27 cellular contexts compared by ENCODE assay signal in the genomic region with DNA sequence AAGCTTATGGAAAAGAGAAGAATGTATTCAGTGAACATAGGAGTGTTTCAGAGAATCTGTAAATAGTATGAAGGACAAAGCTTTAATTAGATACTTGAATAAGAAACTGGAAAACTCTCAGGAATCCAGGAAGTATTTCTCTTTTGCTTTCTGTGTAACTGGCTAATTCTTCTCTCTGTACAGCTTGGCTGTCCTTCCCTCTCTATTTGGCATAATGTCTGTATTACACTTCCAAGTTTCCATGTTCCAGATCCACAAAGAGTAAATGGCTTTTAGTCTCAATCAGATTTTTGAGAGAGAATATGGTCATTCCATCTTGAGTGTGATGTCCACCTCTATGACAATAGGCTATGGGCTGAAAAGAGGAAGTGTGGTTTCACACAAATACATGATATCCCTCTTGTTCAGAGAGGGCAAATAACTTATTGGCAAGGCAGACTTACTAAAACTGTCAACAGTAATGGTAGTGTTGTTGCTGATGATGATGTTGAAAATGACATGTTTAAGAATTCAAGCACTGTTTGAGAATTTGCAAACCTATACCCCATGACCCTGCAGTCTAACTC.
DNase-seq lines count a peak whose midpoint lies in the region; ATAC-seq, FAIRE-seq and TF ChIP-seq lines count a peak whose summit lies in the region.
"Had no signal": no experiment of that assay in that cellular context is flagged by ENCODE, and none has a peak within 500 bp of the region (broad histone marks: within the 10 kb centered on the region; RNA-seq: fewer than 3 reads in every experiment).

No MANE protein-coding gene starts in this region.

- no peaks in the 10 kb centered on the region; the same call in 2 of the 3 replicates for H3K9me3 ChIP-seq in GM12878 (replicated peaks; ENCODE audit: control insufficient read depth, insufficient read depth, low read length)
- H3K9me3 ChIP-seq in aorta (ENCODE audit: control insufficient read depth, low read length) = no peaks in the 10 kb centered on the region
- H3K9me3 ChIP-seq in H9 (ENCODE audit: control insufficient read depth, low read depth, low read length) = no peaks in the 10 kb centered on the region
- H3K9me3 ChIP-seq: Peyer's patch, vagina had no signal

- H4K8ac ChIP-seq in H9 (replicated peaks; ENCODE audit: insufficient read length, low read depth, low read length) = no peak overlapping the region

- no peak overlapping the region for H2BK5ac ChIP-seq in H9 (ENCODE audit: insufficient read length, low read length)

- no peak overlapping the region for H2BK20ac ChIP-seq in H9 (ENCODE audit: low read depth, low read length, poor library complexity, severe bottlenecking)

- H3K36me3 ChIP-seq in GM12878 (ENCODE audit: control insufficient read depth in 2 of 2, insufficient read depth in 2 of 2, low read length in 1 of 2) (no peaks in the 10 kb centered on the region), aorta (ENCODE audit: control insufficient read depth in 1 of 2, insufficient read depth in 2 of 2, low read length in 1 of 2) (no peaks in the 10 kb centered on the region)
- H3K36me3 ChIP-seq: Peyer's patch, vagina had no signal

- no peak for TF ChIP-seq EP300 in GM12878 (IDR thresholded peaks at IDR 0.05; ENCODE audit: borderline replicate concordance in 1 of 2, control insufficient read depth in 1 of 2, low read depth in 2 of 2, low read length in 2 of 2)

- H3K27me3 ChIP-seq in GM12878 (replicated peaks in 1 of 2; ENCODE audit: control insufficient read depth in 2 of 2, insufficient read depth in 2 of 2, low read length in 1 of 2) (no peaks in the 10 kb centered on the region), aorta (ENCODE audit: control insufficient read depth in 1 of 2, insufficient read depth in 2 of 2, low read length in 1 of 2) (no peaks in the 10 kb centered on the region), H9 (ENCODE audit: insufficient read depth, low read length) (no peaks in the 10 kb centered on the region)
- H3K27me3 ChIP-seq: dorsolateral prefrontal cortex, Peyer's patch, vagina had no signal

- no peak for TF ChIP-seq CTCF in GM12878 (IDR thresholded peaks at IDR 0.05 in 2 of 3, conservative IDR thresholded peaks at IDR 0.05 in 1 of 3; ENCODE audit: control insufficient read depth in 2 of 3, extremely low read depth in 1 of 3, insufficient read depth in 1 of 3, low read depth in 3 of 3, low read length in 3 of 3)
- TF ChIP-seq CTCF in H9 (conservative IDR thresholded peaks at IDR 0.05) = no peak

- no peaks in the 10 kb centered on the region for H3K79me1 ChIP-seq in H9 (ENCODE audit: insufficient read depth, low read depth, low read length, poor library complexity, severe bottlenecking)

- H2AFZ ChIP-seq in GM12878 (ENCODE audit: control insufficient read depth, low read depth, low read length) (no peak overlapping the region), H9 (ENCODE audit: low read length) (no peak overlapping the region)
- H2AFZ ChIP-seq: GM23338 had no signal

- H3K14ac ChIP-seq in H9 (ENCODE audit: insufficient read depth, low read length) = no peak overlapping the region

- H3K27ac Mint-ChIP-seq in H9 = no peak overlapping the region
- H3K27ac Mint-ChIP-seq: CD4-positive, alpha-beta T cell; GM23338; nephron; stimulated activated naive CD8-positive, alpha-beta T cell treated with anti-CD3 and anti-CD28 coated beads, Interleukin-15, Interleukin-2, amounts not matched to agents 100 ng/mL and 50 ng/mL, for 24 hours; T-helper 2 cell treated with Interferon-gamma antibody and Interleukin-4, amounts not matched to agents 5 μg/mL and 100 μg/mL, for 36 hours had no signal

- ATAC-seq in HG03354 (IDR thresholded peaks at IDR 0.05; ENCODE audit: poor library complexity, severe bottlenecking, unreplicated experiment) (peak; percentile 49), GM12878 (peak; percentile 66), aorta (ENCODE audit: low FRiP score) (peak; percentile 51)
- ATAC-seq: GM23338 had no signal

- H3K79me2 ChIP-seq in GM12878 (ENCODE audit: control insufficient read depth, insufficient read depth, low read length) = no peaks in the 10 kb centered on the region
- H3K79me2 ChIP-seq in H9 (ENCODE audit: insufficient read depth, low read length) = no peaks in the 10 kb centered on the region

- H2AK5ac ChIP-seq in H9 (ENCODE audit: insufficient read length, low read length) = no peak overlapping the region

- H3K56ac ChIP-seq in H9 (ENCODE audit: insufficient read length, low read depth, low read length) = no peak overlapping the region

- no peak overlapping the region for H3K9ac ChIP-seq in GM12878 (ENCODE audit: control insufficient read depth, insufficient read depth, low read length)
- H3K9ac ChIP-seq in H9 (ENCODE audit: extremely low read depth, insufficient read length, low read length) = no peak overlapping the region
- H3K9ac ChIP-seq: KMS-11 had no signal

- H2BK120ac ChIP-seq in H9 (ENCODE audit: low read depth, low read length, poor library complexity, severe bottlenecking) = no peak overlapping the region

- CTCF ChIA-PET in GM12878 (lab: Yijun Ruan, JAX) = no interaction called here

- intact Hi-C loops in GM12878 (cut with micrococcal nuclease; ENCODE audit: unreplicated experiment) (no loop called here), aorta (cut with DNase I) (no loop called here)

- DNase-seq in NCI-H2029 (lab: John Stamatoyannopoulos, UW) (peak; percentile 28), NCI-H2029 treated with DMSO at 0.1 percent for 48 hours (lab: John Stamatoyannopoulos, UW) (no peak), GM12878 (ENCODE audit: low read depth, low spot score) (no peak), aorta (no peak), midbrain (lab: John Stamatoyannopoulos, UW) (no peak), NCI-H2171 (lab: John Stamatoyannopoulos, UW) (no peak), H9 (no peak)
- DNase-seq: activated CD4-positive, alpha-beta T cell treated with anti-CD3 and anti-CD28 coated beads for 4 hours; activated CD8-positive, alpha-beta memory T cell treated with anti-CD3 and anti-CD28 coated beads for 24 hours; activated gamma-delta T cell; CD4-positive, alpha-beta T cell; dorsolateral prefrontal cortex; glutamatergic neuron; NCI-H1436 treated with DMSO at 0.1 percent for 48 hours; NCI-H524; Peyer's patch; SHP77 treated with DMSO at 0.1 percent for 48 hours had no signal

- no TSS peak for BruUV-seq in GM12878 (replicated peaks; lab: Mats Ljungman, UMichigan)

- no peaks in the 10 kb centered on the region for H3K4me1 Mint-ChIP-seq in H9
- H3K4me1 Mint-ChIP-seq: central memory CD8-positive, alpha-beta T cell; GM23338; nephron had no signal

- no peak overlapping the region for H3K18ac ChIP-seq in H9 (ENCODE audit: insufficient read length, low read depth, low read length)

- RAD21 ChIA-PET in GM12878 (lab: Charles Lee; ENCODE audit: unreplicated experiment) = no interaction called here

- H2BK15ac ChIP-seq in H9 (ENCODE audit: low read depth, low read length) = no peak overlapping the region

- no peaks in the 10 kb centered on the region for H3K9me3 Mint-ChIP-seq in H9
- H3K9me3 Mint-ChIP-seq: CD4-positive, alpha-beta T cell; central memory CD8-positive, alpha-beta T cell; GM23338; nephron; stimulated activated naive CD8-positive, alpha-beta T cell treated with anti-CD3 and anti-CD28 coated beads, Interleukin-15, Interleukin-2, amounts not matched to agents 100 ng/mL and 50 ng/mL, for 24 hours; T-helper 2 cell treated with Interferon-gamma antibody and Interleukin-4, amounts not matched to agents 5 μg/mL and 100 μg/mL, for 36 hours had no signal

- no peak overlapping the region for H3K4ac ChIP-seq in H9 (ENCODE audit: low read depth, low read length)

- FAIRE-seq in GM12878 (lab: Jason Lieb, UNC) = no peak
- FAIRE-seq: keratinocyte had no signal

- no peak for TF ChIP-seq POLR2A in GM12878 (IDR thresholded peaks at IDR 0.05; ENCODE audit: low read depth, low read length)

- H3K23me2 ChIP-seq in H9 (ENCODE audit: insufficient read length, low read depth, low read length, poor library complexity, severe bottlenecking) = no peaks in the 10 kb centered on the region

- H2BK12ac ChIP-seq in H9 (ENCODE audit: insufficient read length, low read depth, low read length) = no peak overlapping the region

- H4K20me1 ChIP-seq in GM12878 (ENCODE audit: control insufficient read depth, insufficient read depth) = no peaks in the 10 kb centered on the region
- no peaks in the 10 kb centered on the region for H4K20me1 ChIP-seq in H9 (ENCODE audit: control insufficient read depth, insufficient read depth, insufficient read length)

- no peak overlapping the region for H4K5ac ChIP-seq in H9 (ENCODE audit: insufficient read length, low read depth, low read length)

- in situ Hi-C loops in GM12878 (cut with MboI) = no loop called here

- no peaks in the 10 kb centered on the region for H3K4me1 ChIP-seq in GM12878 (ENCODE audit: control insufficient read depth, insufficient read depth, low read length)
- H3K4me1 ChIP-seq in aorta (ENCODE audit: control insufficient read depth in 1 of 2, insufficient read depth in 2 of 2, low read length in 2 of 2) = peaks cover 0 to 2% of the 10 kb centered on the region in 2 donors
- H3K4me1 ChIP-seq in H9 (ENCODE audit: insufficient read depth, low read length) = no peaks in the 10 kb centered on the region
- H3K4me1 ChIP-seq: Peyer's patch, vagina had no signal

- no peak overlapping the region for H4K91ac ChIP-seq in H9 (ENCODE audit: insufficient read length, low read depth, low read length)

- POLR2A ChIA-PET in GM12878 (lab: Charles Lee) = interaction anchor here (0.7 kb wide), 1 partner anchor 159 kb away, joined by 5 read pairs; no protein-coding TSS in a partner anchor

- no peak overlapping the region for H3K4me3 ChIP-seq in GM12878
- H3K4me3 ChIP-seq in aorta (ENCODE audit: low read length in 2 of 2) = no peak overlapping the region
- H3K4me3 ChIP-seq: dorsolateral prefrontal cortex, GM23338, Peyer's patch, vagina had no signal

- no peaks in the 10 kb centered on the region for H3K36me3 Mint-ChIP-seq in H9 (ENCODE audit: insufficient read depth in 1 of 3, low read depth in 3 of 3)

- H3K27me3 Mint-ChIP-seq in H9 (ENCODE audit: low read depth) = no peaks in the 10 kb centered on the region
- H3K27me3 Mint-ChIP-seq: CD4-positive, alpha-beta T cell; central memory CD8-positive, alpha-beta T cell; stimulated activated naive CD8-positive, alpha-beta T cell treated with anti-CD3 and anti-CD28 coated beads, Interleukin-15, Interleukin-2, amounts not matched to agents 100 ng/mL and 50 ng/mL, for 24 hours had no signal

- H3K4me2 ChIP-seq in GM12878 (ENCODE audit: control insufficient read depth, insufficient read depth) = no peak overlapping the region
- no peak overlapping the region for H3K4me2 ChIP-seq in H9 (ENCODE audit: insufficient read depth, insufficient read length, low read length)
- H3K4me2 ChIP-seq: GM23338, KMS-11 had no signal

- no peak overlapping the region for H3K4me3 Mint-ChIP-seq in H9
- H3K4me3 Mint-ChIP-seq: CD4-positive, alpha-beta T cell; central memory CD8-positive, alpha-beta T cell; GM23338; nephron; stimulated activated naive CD8-positive, alpha-beta T cell treated with anti-CD3 and anti-CD28 coated beads, Interleukin-15, Interleukin-2, amounts not matched to agents 100 ng/mL and 50 ng/mL, for 24 hours; T-helper 2 cell treated with Interferon-gamma antibody and Interleukin-4, amounts not matched to agents 5 μg/mL and 100 μg/mL, for 36 hours had no signal

- no peak overlapping the region for H3K23ac ChIP-seq in H9 (ENCODE audit: insufficient read length, low read depth, low read length)

- TF ChIP-seq RAD21 in GM12878 (IDR thresholded peaks at IDR 0.05; ENCODE audit: insufficient read depth, low read depth, low read length) = no peak

- no peak overlapping the region for H3K27ac ChIP-seq in GM12878 (ENCODE audit: control insufficient read depth, insufficient read depth)
- H3K27ac ChIP-seq in aorta (ENCODE audit: low read depth in 1 of 2, low read length in 2 of 2) = no peak overlapping the region
- H3K27ac ChIP-seq in H9 (ENCODE audit: insufficient read length, low read depth, low read length) = no peak overlapping the region
- H3K27ac ChIP-seq: 22Rv1, dorsolateral prefrontal cortex, KMS-11, Peyer's patch, vagina had no signal

- SMC1A ChIA-PET in GM12878 (lab: Charles Lee; ENCODE audit: uncharacterized antibody, unreplicated experiment) = no interaction called here

- H3T11ph ChIP-seq in H9 (ENCODE audit: low read length) = no peak overlapping the region
